8 cellular contexts compared by ENCODE assay signal in the genomic region with DNA sequence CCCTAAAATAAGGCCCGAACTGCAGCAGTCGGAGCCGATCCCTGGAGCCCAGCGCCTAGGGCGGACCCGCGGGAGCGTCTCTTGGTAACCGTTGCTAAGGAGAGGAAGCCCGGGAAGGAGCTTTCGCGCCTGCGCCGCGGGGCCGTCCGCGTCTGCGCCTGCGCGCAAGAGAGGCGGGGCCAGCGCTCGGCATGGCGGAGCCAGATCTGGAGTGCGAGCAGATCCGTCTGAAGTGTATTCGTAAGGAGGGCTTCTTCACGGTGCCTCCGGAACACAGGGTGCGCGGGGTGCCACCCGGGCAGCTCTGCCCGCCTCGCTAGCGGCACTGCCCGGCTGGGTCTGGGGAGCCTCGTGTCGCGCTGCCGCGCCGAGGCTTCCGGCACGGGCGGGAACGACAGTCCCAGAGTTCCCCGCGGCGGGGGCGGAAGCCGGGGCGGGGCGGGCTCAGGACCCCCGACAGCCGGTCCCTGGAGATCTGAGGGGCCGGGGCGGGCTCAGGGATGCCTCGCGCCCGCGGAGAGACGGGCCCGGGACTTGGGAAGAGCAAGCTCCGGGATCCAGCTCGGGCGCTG. TPM values are rescaled to one million over a fixed set of nuclear protein-coding genes. Genes with fewer than 3 reads are reported as not detected.
DNase-seq lines count a peak whose midpoint lies in the region; ATAC-seq, FAIRE-seq and TF ChIP-seq lines count a peak whose summit lies in the region.

A gene with protein sequence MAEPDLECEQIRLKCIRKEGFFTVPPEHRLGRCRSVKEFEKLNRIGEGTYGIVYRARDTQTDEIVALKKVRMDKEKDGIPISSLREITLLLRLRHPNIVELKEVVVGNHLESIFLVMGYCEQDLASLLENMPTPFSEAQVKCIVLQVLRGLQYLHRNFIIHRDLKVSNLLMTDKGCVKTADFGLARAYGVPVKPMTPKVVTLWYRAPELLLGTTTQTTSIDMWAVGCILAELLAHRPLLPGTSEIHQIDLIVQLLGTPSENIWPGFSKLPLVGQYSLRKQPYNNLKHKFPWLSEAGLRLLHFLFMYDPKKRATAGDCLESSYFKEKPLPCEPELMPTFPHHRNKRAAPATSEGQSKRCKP (plus strand): TSS at position 170 of the 572 bp plus-strand sequence. CDS start 22 bp downstream, at position 192.

- no peaks in the 10 kb centered on the region for H4K20me1 ChIP-seq in OCI-LY3 (ENCODE audit: insufficient read depth, low read length)

- peaks cover 32% of the 10 kb centered on the region for H3K36me3 ChIP-seq in OCI-LY3 (replicated peaks; ENCODE audit: low read depth, low read length)

- no peak for TF ChIP-seq CTCF in OCI-LY3 (IDR thresholded peaks at IDR 0.05; ENCODE audit: low read depth, low read length)

- peak within 1 kb of the TSS; percentile 89 for H3K9ac ChIP-seq in OCI-LY3 (ENCODE audit: low read length)

- peak within 1 kb of the TSS; percentile 83 for H3K27ac ChIP-seq in OCI-LY3 (ENCODE audit: low read length)

- peak; percentile 88 for DNase-seq in COR-L47 (lab: John Stamatoyannopoulos, UW)
- peak; percentile 92 for DNase-seq in HTR-8/SVneo (ENCODE audit: insufficient read length, low spot score)
- DNase-seq in activated T-cell treated with anti-CD3 and anti-CD28 coated beads for 24 hours (ENCODE audit: low read depth), result peak; percentile 92
- peak; percentile 99 for DNase-seq in epidermal melanocyte (ENCODE audit: insufficient read length, low spot score)
- DNase-seq in stimulated activated CD8-positive, alpha-beta memory T cell treated with anti-CD3 and anti-CD28 coated beads, Interleukin-4, amount 100 ng/mL, for 1 hour (ENCODE audit: low read depth in 2 of 2, low spot score in 1 of 2), result peak; percentile 64 to 82

- no peaks in the 10 kb centered on the region for H3K27me3 ChIP-seq in OCI-LY3 (ENCODE audit: low read depth, low read length)
- no peaks in the 10 kb centered on the region for H3K27me3 ChIP-seq in mononuclear cell (ENCODE audit: insufficient read depth, low read length)

- peak within 1 kb of the TSS; percentile 91 for H3K4me3 ChIP-seq in OCI-LY3 (ENCODE audit: low read length)
- H3K4me3 ChIP-seq in mononuclear cell (ENCODE audit: low read length), result peak within 1 kb of the TSS; percentile 79

- peaks cover 18% of the 10 kb centered on the region for H3K79me2 ChIP-seq in OCI-LY3 (ENCODE audit: low read length)

- H3K4me2 ChIP-seq in OCI-LY3 (ENCODE audit: low read length), result peak within 1 kb of the TSS; percentile 70

- H3K9me3 ChIP-seq in OCI-LY3 (ENCODE audit: insufficient read depth, low read length) (peaks cover 3% of the 10 kb centered on the region), mononuclear cell (ENCODE audit: low read depth, low read length) (no peaks in the 10 kb centered on the region)

- peak; percentile 77 for FAIRE-seq in HTR-8/SVneo (lab: Jason Lieb, UNC)

- peak within 1 kb of the TSS; percentile 83 for H2AFZ ChIP-seq in OCI-LY3 (ENCODE audit: low read depth, low read length)

- peaks cover 8% of the 10 kb centered on the region for H3K4me1 ChIP-seq in OCI-LY3 (ENCODE audit: low read length)
- peaks cover 9% of the 10 kb centered on the region for H3K4me1 ChIP-seq in mononuclear cell (ENCODE audit: insufficient read depth, low read length)

- ATAC-seq in GM21360 (IDR thresholded peaks at IDR 0.05; ENCODE audit: unreplicated experiment), result peak; percentile 77

RNA-seq across cellular contexts. Expression of the gene that starts here (rescaled TPM):
- total RNA-seq in mononuclear cell, result 12.7 TPM

Comparison
In these comparisons a context has a peak if more than half of its experiments do, and no peak if none do; other contexts are left out.
1. Peak in every context shown above with its lines: DNase-seq, ATAC-seq, H3K4me3 ChIP-seq and H3K27ac ChIP-seq.